In the genomic region with DNA sequence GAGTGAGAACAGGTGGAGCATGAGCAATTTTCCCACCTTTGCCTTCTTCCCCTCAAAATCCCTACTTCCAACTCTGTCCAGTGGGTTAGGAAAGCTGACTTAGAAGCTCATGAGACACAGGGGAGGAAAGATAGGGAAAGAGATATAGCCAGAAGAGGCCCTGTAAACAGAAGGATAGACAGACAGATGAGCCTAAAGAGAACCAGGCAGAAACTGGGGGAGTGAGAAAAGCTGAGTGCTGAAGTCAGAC, we compare ENCODE assay signal across 7 cellular contexts. TPM values are rescaled to one million over a fixed set of nuclear protein-coding genes. Genes with fewer than 3 reads are reported as not detected.
DNase-seq lines count a peak whose midpoint lies in the region.
"Had no signal": no experiment of that assay in that cellular context is flagged by ENCODE, and none has a peak within 500 bp of the region (broad histone marks: within the 10 kb centered on the region; RNA-seq: fewer than 3 reads in every experiment).

No MANE protein-coding gene starts in this region.

- peak overlapping the region; percentile 90 for H3K27ac ChIP-seq in SK-N-MC
- H3K27ac ChIP-seq in iPS-18a (ENCODE audit: low read length) = peak overlapping the region; percentile 77
- peak overlapping the region; percentile 33 for H3K27ac ChIP-seq in thymus (ENCODE audit: low read depth)

- intact Hi-C loops in posterior vena cava (cut with DNase I) = loop anchor here (1.0 to 5.0 kb wide), 2 partner anchors 30 to 40 kb away; no protein-coding TSS in a partner anchor

- no peak for DNase-seq in SK-N-MC (ENCODE audit: low read depth, low spot score)
- DNase-seq in posterior vena cava (ENCODE audit: low spot score) = no peak
- DNase-seq in ACHN = no peak
- DNase-seq: activated CD8-positive, alpha-beta memory T cell treated with anti-CD3 and anti-CD28 coated beads, Interleukin-2, amount 10 ng/mL, durations not matched to agents 7 days and 5 days; stimulated activated naive CD4-positive, alpha-beta T cell had no signal

- H3K27me3 ChIP-seq in iPS-18a (ENCODE audit: control insufficient read depth, insufficient read depth, low read length) (peaks cover 4% of the 10 kb centered on the region), thymus (ENCODE audit: control insufficient read depth, insufficient read depth) (peaks cover 18% of the 10 kb centered on the region)

- in situ Hi-C loops in ACHN (cut with HindIII; ENCODE audit: low pct_ligation_motif_present, low pct_unique_long_range_greater_than_20kb, low sequenced_read_pairs) = no loop called here

- H3K4me1 ChIP-seq in iPS-18a (ENCODE audit: control insufficient read depth, low read depth, low read length) (peaks cover 42% of the 10 kb centered on the region), thymus (ENCODE audit: control insufficient read depth, insufficient read depth, low read length) (peaks cover 11% of the 10 kb centered on the region)

- H3K9me3 ChIP-seq in SK-N-MC (ENCODE audit: low read depth, low read length) = no peaks in the 10 kb centered on the region
- H3K9me3 ChIP-seq in iPS-18a (ENCODE audit: control insufficient read depth, low read depth, low read length) = no peaks in the 10 kb centered on the region
- H3K9me3 ChIP-seq in thymus (ENCODE audit: control insufficient read depth) = no peaks in the 10 kb centered on the region

- H3K36me3 ChIP-seq in SK-N-MC (ENCODE audit: insufficient read depth, low read length) (peaks cover 51% of the 10 kb centered on the region), iPS-18a (ENCODE audit: control insufficient read depth, low read depth, low read length) (peaks cover 55% of the 10 kb centered on the region), thymus (ENCODE audit: control insufficient read depth, insufficient read depth) (peaks cover 7% of the 10 kb centered on the region)

- H3K4me3 ChIP-seq in SK-N-MC = peak overlapping the region; percentile 62
- H3K4me3 ChIP-seq in iPS-18a (ENCODE audit: low read length) = peak overlapping the region; percentile 39
- H3K4me3 ChIP-seq in thymus (ENCODE audit: low read length) = no peak overlapping the region

- peak overlapping the region; percentile 71 for H3K9ac ChIP-seq in SK-N-MC (ENCODE audit: insufficient read length)
- H3K9ac ChIP-seq in iPS-18a (ENCODE audit: low read length) = peak overlapping the region; percentile 41

RNA-seq across cellular contexts. Expression of a gene that starts 5.0 kb away (rescaled TPM):
- 22.4 TPM for polyA plus RNA-seq in thymus
- total RNA-seq in posterior vena cava = 1 to 10 TPM; 5.1 to 6.4 TPM

RNA-seq across cellular contexts. Expression of a gene that starts 20.5 kb away (rescaled TPM):
- 30.5 TPM for polyA plus RNA-seq in thymus
- 10 to 100 TPM; 18.0 to 29.2 TPM for total RNA-seq in posterior vena cava

RNA-seq across cellular contexts. Expression of a gene that starts 32.6 kb away (rescaled TPM):
- 17.5 TPM for polyA plus RNA-seq in thymus
- total RNA-seq in posterior vena cava = 1 to 10 TPM; 3.8 to 5.7 TPM

RNA-seq across cellular contexts. Expression of a gene that starts 48.2 kb away (rescaled TPM):
- polyA plus RNA-seq in thymus = 31.8 TPM
- 10 to 100 TPM; 44.9 to 45.9 TPM for total RNA-seq in posterior vena cava

RNA-seq across cellular contexts. Expression of a gene that starts 57.3 kb away (rescaled TPM):
- polyA plus RNA-seq in thymus = 71.0 TPM
- total RNA-seq in posterior vena cava = 10 to 100 TPM; 71.5 to 78.8 TPM

Comparison
In these comparisons a context has a peak if more than half of its experiments do, and no peak if none do; other contexts are left out.
1. H3K27ac ChIP-seq: peak in every context shown above with its lines; median percentile 90 in SK-N-MC; 77 in iPS-18a; 33 in thymus.